8 cellular contexts compared by ENCODE assay signal in the genomic region with DNA sequence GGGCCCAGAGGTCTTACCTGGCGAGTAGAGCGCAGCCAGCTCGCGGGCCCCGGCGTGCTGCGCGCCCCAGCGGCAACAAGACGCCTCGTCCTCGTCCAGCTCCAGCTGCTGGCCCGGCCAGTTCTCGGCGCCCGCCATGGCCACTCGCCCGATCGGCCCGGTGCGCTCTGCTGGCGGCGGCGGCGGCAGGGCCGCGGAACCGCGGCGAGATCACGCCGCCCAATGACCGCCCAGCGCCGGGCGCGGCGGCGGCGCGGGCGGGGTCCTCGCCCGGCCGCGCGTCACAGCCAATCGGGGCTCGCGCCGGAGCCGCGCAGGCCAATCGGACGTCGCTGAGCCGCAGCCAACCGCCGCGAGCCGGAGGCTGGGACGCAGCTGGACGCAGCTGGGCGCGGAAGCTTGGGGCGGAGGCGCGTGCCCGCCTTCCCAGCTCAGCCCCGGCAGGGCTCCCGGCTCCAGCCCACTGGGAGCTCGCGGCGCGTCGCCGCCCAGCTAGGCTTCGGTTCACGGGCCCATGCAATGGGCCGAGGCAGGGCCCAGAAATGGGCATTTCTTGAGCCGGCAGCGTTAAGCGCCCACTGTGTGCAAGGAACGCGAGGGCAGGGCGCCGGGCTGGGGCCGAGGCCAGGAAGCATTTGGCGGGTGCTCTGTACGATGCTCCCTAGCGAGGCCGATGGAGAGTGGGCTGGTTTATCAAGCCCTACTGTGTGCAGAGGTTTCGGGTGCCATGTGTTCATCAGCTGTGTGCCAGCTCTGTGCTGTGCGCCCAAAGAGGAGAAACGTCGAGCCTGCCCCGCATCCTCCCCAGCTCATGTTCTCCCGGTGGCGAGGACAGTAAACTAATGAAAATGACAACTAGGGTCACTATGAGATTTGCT. TPM values are rescaled to one million over a fixed set of nuclear protein-coding genes. Genes with fewer than 3 reads are reported as not detected.
A peak's percentile ranks its signal among the peaks of the same experiment; 100 is the strongest.
DNase-seq lines count a peak whose midpoint lies in the region; ATAC-seq and TF ChIP-seq lines count a peak whose summit lies in the region.

TSS of gene PEDS1 (minus strand) at position 224 of the 878 bp plus-strand sequence. CDS start at position 138, 86 bp downstream.

- H3K27me3 ChIP-seq in Karpas-422 (ENCODE audit: low read length), result no peaks in the 10 kb centered on the region

- peak; percentile 91 for ATAC-seq in GM21786 (IDR thresholded peaks at IDR 0.05; ENCODE audit: unreplicated experiment)
- ATAC-seq in stimulated activated naive CD8-positive, alpha-beta T cell treated with anti-CD3 and anti-CD28 coated beads, Interleukin-15, amount 100 ng/mL, for 72 hours, result peak; percentile 97

- H3K9me3 ChIP-seq in Karpas-422 (ENCODE audit: low read length), result no peaks in the 10 kb centered on the region

- H3K9me3 Mint-ChIP-seq in nephron progenitor cell, result no peaks in the 10 kb centered on the region
- no peaks in the 10 kb centered on the region for H3K9me3 Mint-ChIP-seq in stimulated activated naive CD8-positive, alpha-beta T cell treated with anti-CD3 and anti-CD28 coated beads, Interleukin-15, amount 100 ng/mL, for 72 hours

- H3K4me3 ChIP-seq in Karpas-422 (ENCODE audit: low read length), result peak within 1 kb of the TSS; percentile 79
- peak within 1 kb of the TSS; percentile 93 for H3K4me3 ChIP-seq in fibroblast of pulmonary artery (replicated peaks; ENCODE audit: low read depth, low read length)

- no peaks in the 10 kb centered on the region for H3K9me2 ChIP-seq in Karpas-422 (replicated peaks; ENCODE audit: insufficient read depth, low read length)

- peaks cover 22% of the 10 kb centered on the region for H3K4me1 ChIP-seq in Karpas-422 (ENCODE audit: low read length)

- H3K9ac ChIP-seq in Karpas-422 (ENCODE audit: low read length), result peak within 1 kb of the TSS; percentile 95

- peaks cover 4% of the 10 kb centered on the region for H3K36me3 Mint-ChIP-seq in nephron progenitor cell (ENCODE audit: low read depth)

- peak within 1 kb of the TSS; percentile 96 for H2AFZ ChIP-seq in Karpas-422 (ENCODE audit: low read length)

- H3K4me2 ChIP-seq in Karpas-422 (ENCODE audit: low read depth, low read length, poor library complexity, severe bottlenecking), result peak within 1 kb of the TSS; percentile 97

- H3K4me1 Mint-ChIP-seq in nephron progenitor cell, result peaks cover 41% of the 10 kb centered on the region
- H3K4me1 Mint-ChIP-seq in stimulated activated naive CD8-positive, alpha-beta T cell treated with anti-CD3 and anti-CD28 coated beads, Interleukin-15, amount 100 ng/mL, for 72 hours, result peaks cover 53% of the 10 kb centered on the region

- no peaks in the 10 kb centered on the region for H3K36me3 ChIP-seq in Karpas-422 (ENCODE audit: insufficient read depth, low read length)

- H3K79me2 ChIP-seq in Karpas-422 (ENCODE audit: low read length), result peaks cover 46% of the 10 kb centered on the region

- peak within 1 kb of the TSS; percentile 91 for H3K4me3 Mint-ChIP-seq in nephron progenitor cell
- H3K4me3 Mint-ChIP-seq in stimulated activated naive CD8-positive, alpha-beta T cell treated with anti-CD3 and anti-CD28 coated beads, Interleukin-15, amount 100 ng/mL, for 72 hours, result peak within 1 kb of the TSS; percentile 89 to 93

- H4K20me1 ChIP-seq in Karpas-422 (ENCODE audit: insufficient read depth, low read depth, low read length), result peaks cover 8% of the 10 kb centered on the region; the same call in 1 of the 2 replicates

- peaks cover 13% of the 10 kb centered on the region for H3K27me3 Mint-ChIP-seq in nephron progenitor cell (ENCODE audit: low read depth, poor library complexity)
- H3K27me3 Mint-ChIP-seq in stimulated activated naive CD8-positive, alpha-beta T cell treated with anti-CD3 and anti-CD28 coated beads, Interleukin-15, amount 100 ng/mL, for 72 hours, result no peaks in the 10 kb centered on the region

- TF ChIP-seq CTCF in fibroblast of pulmonary artery (IDR thresholded peaks at IDR 0.05; ENCODE audit: low read length, missing control alignments) (no peak), nephron progenitor cell (IDR thresholded peaks at IDR 0.05) (no peak)

- H3K27ac Mint-ChIP-seq in nephron progenitor cell, result peak within 1 kb of the TSS; percentile 72
- peak within 1 kb of the TSS; percentile 92 to 96 for H3K27ac Mint-ChIP-seq in stimulated activated naive CD8-positive, alpha-beta T cell treated with anti-CD3 and anti-CD28 coated beads, Interleukin-15, amount 100 ng/mL, for 72 hours

- TF ChIP-seq POLR2A in Raji (IDR thresholded peaks at IDR 0.05; ENCODE audit: insufficient read depth, low read depth, low read length), result peak; percentile 89

- peak within 1 kb of the TSS; percentile 0; the same call in 1 of the 2 replicates for H3K27ac ChIP-seq in Karpas-422 (ENCODE audit: low read length)

- DNase-seq in DMS79 treated with DMSO at 0.1 percent for 48 hours (lab: John Stamatoyannopoulos, UW) (peak; percentile 78), Karpas-422 (peak; percentile 95), fibroblast of pulmonary artery (ENCODE audit: low read depth) (peak; percentile 92), nephron progenitor cell (peak; percentile 88)
- DNase-seq in activated T-helper 9 cell treated with anti-CD3 and anti-CD28 coated beads, Interleukin-2, amount 50 U/mL, for 16 hours (ENCODE audit: low read depth), result peak; percentile 78
- DNase-seq in stimulated activated naive CD8-positive, alpha-beta T cell treated with anti-CD3 and anti-CD28 coated beads, Interleukin-15, amount 100 ng/mL, for 72 hours, result peak; percentile 83 to 84

RNA-seq across cellular contexts. Expression of gene PEDS1, which starts in this region (rescaled TPM):
- 14.5 and 29.7 TPM in 2 replicates for total RNA-seq in Karpas-422 (2014; rRNA removed; shearing (Covaris generic); ENCODE audit: low replicate concordance)

Comparison
In these comparisons a context has a peak if more than half of its experiments do, and no peak if none do; other contexts are left out.
1. Peak in every context shown above with its lines: DNase-seq, ATAC-seq, H3K4me3 ChIP-seq and H3K27ac ChIP-seq.